16 cellular contexts compared by ENCODE assay signal in the genomic region with DNA sequence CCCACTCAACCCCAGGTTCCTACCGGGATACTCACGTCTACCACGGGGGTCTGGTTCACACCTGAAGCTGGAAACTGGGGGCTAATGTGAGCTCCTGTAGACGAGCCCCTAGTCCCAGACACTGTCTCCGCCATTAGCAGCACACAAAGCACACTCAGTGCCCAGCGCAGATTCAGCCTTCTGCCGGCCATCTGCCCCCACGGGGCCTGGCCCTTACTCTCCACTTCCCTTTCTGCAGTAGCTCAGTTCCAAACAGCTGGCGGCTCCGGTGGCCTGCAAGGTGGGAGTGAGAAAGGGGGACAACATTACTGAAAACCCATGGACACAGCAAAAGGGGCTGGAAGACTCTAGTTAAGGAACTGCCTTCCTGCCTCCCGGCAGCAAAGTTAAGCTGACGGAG. TPM values are rescaled to one million over a fixed set of nuclear protein-coding genes. Genes with fewer than 3 reads are reported as not detected.
A peak's percentile ranks its signal among the peaks of the same experiment; 100 is the strongest.
DNase-seq lines count a peak whose midpoint lies in the region; ATAC-seq and TF ChIP-seq lines count a peak whose summit lies in the region.
"Had no signal": no experiment of that assay in that cellular context is flagged by ENCODE, and none has a peak within 500 bp of the region (broad histone marks: within the 10 kb centered on the region; RNA-seq: fewer than 3 reads in every experiment).

No MANE protein-coding gene starts in this region.

- peak overlapping the region in 3 of 6 donors; percentile 13 to 54 (median 15) for H3K27ac Mint-ChIP-seq in naive B cell
- H3K27ac Mint-ChIP-seq: HFFc6 had no signal

- peaks cover 29 to 49% (median 44%) of the 10 kb centered on the region in 3 donors for H3K4me1 Mint-ChIP-seq in naive B cell

- H3K9me3 Mint-ChIP-seq in naive B cell, result no peaks in the 10 kb centered on the region
- H3K9me3 Mint-ChIP-seq: HFFc6 had no signal

- no peak for DNase-seq in left ventricle myocardium inferior
- no peak for DNase-seq in cardiac septum (ENCODE audit: low spot score)
- no peak for DNase-seq in ascending aorta (ENCODE audit: low spot score in 2 of 2)
- DNase-seq in naive B cell, result no peak
- DNase-seq in NCI-H1436 (lab: John Stamatoyannopoulos, UW), result no peak
- DNase-seq in lower leg skin (ENCODE audit: low spot score in 2 of 2), result no peak
- no peak for DNase-seq in GM10248 (ENCODE audit: extremely low spot score)
- DNase-seq: activated CD4-positive, CD25-positive, alpha-beta regulatory T cell treated with anti-CD3 and anti-CD28 coated beads, Interleukin-2, amount 50 U/mL, for 72 hours; amniotic stem cell; DMS79; HFFc6; Kasumi-1; NCI-H1694; NCI-H510A treated with DMSO at 0.1 percent for 48 hours; stimulated activated naive CD4-positive, alpha-beta T cell had no signal

- TF ChIP-seq CTCF in left ventricle myocardium inferior (IDR thresholded peaks at IDR 0.05; ENCODE audit: borderline replicate concordance), result no peak
- TF ChIP-seq CTCF in ascending aorta (IDR thresholded peaks at IDR 0.05), result no peak
- TF ChIP-seq CTCF in lower leg skin (IDR thresholded peaks at IDR 0.05), result no peak
- no peak for TF ChIP-seq CTCF in GM10248 (IDR thresholded peaks at IDR 0.05; ENCODE audit: control extremely low read depth, extremely low read depth, low read depth, missing control alignments)

- ATAC-seq in naive B cell (ENCODE audit: low read depth in 2 of 2) (no peak), HG02571 (IDR thresholded peaks at IDR 0.05; ENCODE audit: unreplicated experiment) (no peak)

- H3K27ac ChIP-seq in left ventricle myocardium inferior (replicated peaks) (peak overlapping the region; percentile 5), ascending aorta (peak overlapping the region; percentile 23 to 78)

- no peaks in the 10 kb centered on the region for H3K27me3 ChIP-seq in left ventricle myocardium inferior (ENCODE audit: low read depth)
- no peaks in the 10 kb centered on the region for H3K27me3 ChIP-seq in ascending aorta

- H3K36me3 ChIP-seq in left ventricle myocardium inferior, result peaks cover 22% of the 10 kb centered on the region
- H3K36me3 ChIP-seq in ascending aorta, result peaks cover 4 to 15% of the 10 kb centered on the region in 2 donors

- intact Hi-C loops in left ventricle myocardium inferior (cut with micrococcal nuclease), result no loop called here
- intact Hi-C loops in cardiac septum (cut with DNase I), result no loop called here
- intact Hi-C loops in ascending aorta (cut with DNase I), result no loop called here
- intact Hi-C loops in lower leg skin (cut with DNase I; ENCODE audit: low total_unique reads), result loop anchor here (10.0 kb wide), 1 partner anchor 138 kb away; no protein-coding TSS in a partner anchor

- peaks cover 0 to 8% (median 4%) of the 10 kb centered on the region in 3 donors for H3K27me3 Mint-ChIP-seq in naive B cell

- H3K4me1 ChIP-seq in left ventricle myocardium inferior, result peaks cover 57% of the 10 kb centered on the region
- H3K4me1 ChIP-seq in ascending aorta, result peaks cover 0 to 20% of the 10 kb centered on the region in 2 donors

- 81% methylated on average over 12 of the region's 12 CpGs for WGBS in lower leg skin, 2 donors

- peaks cover 11 to 13% of the 10 kb centered on the region in 2 donors for H3K36me3 Mint-ChIP-seq in naive B cell

- H3K4me3 ChIP-seq in left ventricle myocardium inferior (peak overlapping the region; percentile 92), ascending aorta (peak overlapping the region; percentile 68 to 86), lower leg skin (ENCODE audit: low read depth, poor library complexity, severe bottlenecking) (no peak overlapping the region)

- CTCF ChIA-PET in GM10248 (lab: Yijun Ruan, JAX), result interaction anchor here (1.2 to 1.6 kb wide), 2 partner anchors 12 to 35 kb away, joined by 3 to 4 read pairs; no protein-coding TSS in a partner anchor

- no peak for TF ChIP-seq POLR2A in lower leg skin (IDR thresholded peaks at IDR 0.05)

- H3K9me3 ChIP-seq in left ventricle myocardium inferior (replicated peaks) (no peaks in the 10 kb centered on the region), ascending aorta (no peaks in the 10 kb centered on the region)

- peak overlapping the region; percentile 7 to 96 (median 92) for H3K4me3 Mint-ChIP-seq in naive B cell
- H3K4me3 Mint-ChIP-seq: HFFc6 had no signal

- POLR2A ChIA-PET in GM10248 (lab: Yijun Ruan, JAX), result interaction anchor here (0.6 kb wide), 1 partner anchor 111 kb away, joined by 4 read pairs; no protein-coding TSS in a partner anchor

RNA-seq across cellular contexts. Expression of a gene that starts 2.2 kb away (rescaled TPM):
- total RNA-seq in left ventricle myocardium inferior, result 9.2 TPM
- total RNA-seq in cardiac septum, result 11.0 TPM
- 114 TPM for total RNA-seq in ascending aorta
- 10 to 100 TPM in 5 of 6 donors, 1 to 10 TPM in 1; 5.3 to 35.1 (median 14.6) TPM for polyA plus RNA-seq in naive B cell (ENCODE audit: low read depth in 6 of 6)
- total RNA-seq in lower leg skin, result 10 to 100 TPM; 31.8 to 63.4 (median 38.8) TPM

RNA-seq across cellular contexts. Expression of a gene that starts 25.7 kb away (rescaled TPM):
- total RNA-seq in left ventricle myocardium inferior (28.9 TPM), cardiac septum (30.8 TPM), ascending aorta (55.1 TPM), lower leg skin (10 to 100 TPM; 18.9 to 41.2 (median 31.3) TPM)
- polyA plus RNA-seq in naive B cell (ENCODE audit: low read depth in 6 of 6), result 1 to 10 TPM; 1.4 to 6.0 (median 2.6) TPM
